ENCODE assay signal across 8 cellular contexts in genomic region chr13:28659611-28659970, GRCh38. TPM values are rescaled to one million over a fixed set of nuclear protein-coding genes. Genes with fewer than 3 reads are reported as not detected.
DNase-seq lines count a peak whose midpoint lies in the region; ATAC-seq and TF ChIP-seq lines count a peak whose summit lies in the region.

No MANE protein-coding gene starts in this region.

- H3K27me3 ChIP-seq in SK-N-SH (ENCODE audit: insufficient read depth) (no peaks in the 10 kb centered on the region), osteoblast (ENCODE audit: insufficient read depth, low read length) (no peaks in the 10 kb centered on the region)

- H3K36me3 ChIP-seq in SK-N-SH (replicated peaks in 1 of 2; ENCODE audit: control insufficient read depth in 1 of 2, insufficient read depth in 2 of 2, low read length in 1 of 2) (peaks cover 35 to 38% of the 10 kb centered on the region in 2 experiments), osteoblast (ENCODE audit: insufficient read depth, low read length) (peaks cover 31% of the 10 kb centered on the region)

- peak overlapping the region; percentile 97 for H3K27ac Mint-ChIP-seq in activated naive CD4-positive, alpha-beta T cell treated with anti-CD3 and anti-CD28 coated beads, Interleukin-2, amount 10 ng/mL, durations not matched to agents 7 days and 5 days

- H3K9ac ChIP-seq in SK-N-SH = peak overlapping the region; percentile 95

- no peaks in the 10 kb centered on the region for H3K27me3 Mint-ChIP-seq in activated naive CD4-positive, alpha-beta T cell treated with anti-CD3 and anti-CD28 coated beads, Interleukin-2, amount 10 ng/mL, durations not matched to agents 7 days and 5 days

- H3K4me2 ChIP-seq in SK-N-SH = peak overlapping the region; percentile 88
- peak overlapping the region; percentile 87 for H3K4me2 ChIP-seq in osteoblast (ENCODE audit: insufficient read depth, low read length)

- H4K20me1 ChIP-seq in SK-N-SH (ENCODE audit: insufficient read depth) (peaks cover 37% of the 10 kb centered on the region), osteoblast (ENCODE audit: insufficient read depth, low read length) (peaks cover 27% of the 10 kb centered on the region)

- CTCF ChIA-PET in activated naive CD4-positive, alpha-beta T cell treated with anti-CD3 and anti-CD28 coated beads, Interleukin-2, amount 10 ng/mL, durations not matched to agents 7 days and 5 days (lab: Charles Lee) = interaction anchor here (1.2 to 2.6 kb wide), 2 partner anchors 11 to 23 kb away, joined by 3 to 12 read pairs; no protein-coding TSS in a partner anchor
- CTCF ChIA-PET in SK-N-SH (lab: Yijun Ruan, JAX) = interaction anchor here (0.7 to 1.6 kb wide), 3 partner anchors 17 to 336 kb away, joined by 3 to 6 read pairs (median 5); no protein-coding TSS in a partner anchor

- peaks cover 54% of the 10 kb centered on the region for H3K4me1 Mint-ChIP-seq in activated naive CD4-positive, alpha-beta T cell treated with anti-CD3 and anti-CD28 coated beads, Interleukin-2, amount 10 ng/mL, durations not matched to agents 7 days and 5 days

- TF ChIP-seq EP300 in SK-N-SH (IDR thresholded peaks at IDR 0.05; ENCODE audit: borderline replicate concordance in 1 of 2, low read depth in 1 of 2, low read length in 1 of 2) = no peak

- peak; percentile 38 for DNase-seq in activated naive CD4-positive, alpha-beta T cell treated with anti-CD3 and anti-CD28 coated beads, Interleukin-2, amount 10 ng/mL, durations not matched to agents 7 days and 5 days
- no peak for DNase-seq in activated naive CD4-positive, alpha-beta T cell (lab: John Stamatoyannopoulos, UW)
- DNase-seq in SK-N-SH (no peak), epithelial cell of proximal tubule (ENCODE audit: low read depth) (no peak), osteoblast (ENCODE audit: insufficient read length, low spot score, missing footprints) (peak; percentile 72), amygdala (lab: John Stamatoyannopoulos, UW) (no peak)
- DNase-seq in stimulated activated naive CD4-positive, alpha-beta T cell treated with Interleukin-2 at 50 U/mL for 16 hours (lab: John Stamatoyannopoulos, UW) = no peak

- no peak for TF ChIP-seq RAD21 in SK-N-SH (IDR thresholded peaks at IDR 0.05; ENCODE audit: low read length)

- H3K9me3 Mint-ChIP-seq in activated naive CD4-positive, alpha-beta T cell treated with anti-CD3 and anti-CD28 coated beads, Interleukin-2, amount 10 ng/mL, durations not matched to agents 7 days and 5 days = no peaks in the 10 kb centered on the region

- peak overlapping the region; percentile 87 to 98 for H3K4me3 ChIP-seq in SK-N-SH (ENCODE audit: low read depth in 2 of 2, low read length in 1 of 2)
- peak overlapping the region; percentile 95 for H3K4me3 ChIP-seq in epithelial cell of proximal tubule (ENCODE audit: low read depth, low read length)
- peak overlapping the region; percentile 78 for H3K4me3 ChIP-seq in osteoblast (ENCODE audit: insufficient read depth, low read length)

- H3K27ac ChIP-seq in SK-N-SH (ENCODE audit: low read depth in 2 of 2, low read length in 1 of 2) (peak overlapping the region in 1 of 2 experiments; percentile 95; a peak in 3 of 4 replicates), osteoblast (ENCODE audit: low read depth, low read length) (peak overlapping the region; percentile 99)

- 2% methylated on average over 4 of the region's 4 CpGs for WGBS in SK-N-SH (ENCODE audit: low lambda C conversion rate)

- peak; percentile 24 for ATAC-seq in HG02973 (IDR thresholded peaks at IDR 0.05; ENCODE audit: unreplicated experiment)

- TF ChIP-seq CTCF in SK-N-SH (IDR thresholded peaks at IDR 0.05) (no peak; the same call in 1 of the 2 replicates), epithelial cell of proximal tubule (conservative IDR thresholded peaks at IDR 0.05; ENCODE audit: low read depth, low read length) (no peak), osteoblast (IDR thresholded peaks at IDR 0.05; ENCODE audit: extremely low read depth, low read depth, low read length) (no peak)

- H3K4me1 ChIP-seq in SK-N-SH (ENCODE audit: control insufficient read depth in 1 of 2, insufficient read depth in 2 of 2, low read depth in 1 of 2, low read length in 1 of 2) = peaks cover 21 to 28% of the 10 kb centered on the region in 2 experiments; a peak in 3 of 4 replicates
- H3K4me1 ChIP-seq in osteoblast (ENCODE audit: insufficient read depth, low read length) = peaks cover 21% of the 10 kb centered on the region

- H3K9me2 ChIP-seq in SK-N-SH = no peaks in the 10 kb centered on the region

- POLR2A ChIA-PET in SK-N-SH (lab: Yijun Ruan, JAX) = interaction anchor here (0.7 to 1.3 kb wide), 2 partner anchors 21 to 1149 kb away, joined by 4 to 5 read pairs; no protein-coding TSS in a partner anchor

- H3K79me2 ChIP-seq in SK-N-SH (ENCODE audit: insufficient read depth) (peaks cover 93% of the 10 kb centered on the region), osteoblast (ENCODE audit: insufficient read depth, low read length) (peaks cover 77% of the 10 kb centered on the region)

- H3K36me3 Mint-ChIP-seq in activated naive CD4-positive, alpha-beta T cell treated with anti-CD3 and anti-CD28 coated beads, Interleukin-2, amount 10 ng/mL, durations not matched to agents 7 days and 5 days = peaks cover 36% of the 10 kb centered on the region

- H3K4me3 Mint-ChIP-seq in activated naive CD4-positive, alpha-beta T cell treated with anti-CD3 and anti-CD28 coated beads, Interleukin-2, amount 10 ng/mL, durations not matched to agents 7 days and 5 days = peak overlapping the region; percentile 97

- H3F3A ChIP-seq in SK-N-SH (replicated peaks; ENCODE audit: insufficient read depth) = no peaks in the 10 kb centered on the region

- H3K9me3 ChIP-seq in SK-N-SH = no peaks in the 10 kb centered on the region
- no peaks in the 10 kb centered on the region for H3K9me3 ChIP-seq in osteoblast (ENCODE audit: low read depth, low read length)

- H2AFZ ChIP-seq in SK-N-SH (ENCODE audit: low read depth) (peak overlapping the region; percentile 54), osteoblast (ENCODE audit: low read length) (peak overlapping the region; percentile 5)

TF ChIP-seq in SK-N-SH, 30 proteins besides CTCF, POLR2A, EP300 and RAD21 (continues in another document):
- TF ChIP-seq NRF1 (IDR thresholded peaks at IDR 0.05; ENCODE audit: low read depth, low read length) (no peak), MAX (IDR thresholded peaks at IDR 0.05; ENCODE audit: low read depth) (no peak), RCOR1 (IDR thresholded peaks at IDR 0.05; ENCODE audit: low read length) (no peak), TEAD4 (IDR thresholded peaks at IDR 0.05; ENCODE audit: borderline replicate concordance, insufficient read depth) (no peak), CHD2 (IDR thresholded peaks at IDR 0.05; ENCODE audit: low read length, partially characterized antibody) (no peak), RFX5 (IDR thresholded peaks at IDR 0.05; ENCODE audit: low read length) (no peak), FOXJ3 (CRISPR knock-in tag; IDR thresholded peaks at IDR 0.05) (no peak), JUND (IDR thresholded peaks at IDR 0.05) (no peak), EZH2phosphoT487 (IDR thresholded peaks at IDR 0.05; ENCODE audit: borderline replicate concordance, low read depth) (no peak), GABPA (IDR thresholded peaks at IDR 0.05; ENCODE audit: low read depth) (no peak), TAF1 (IDR thresholded peaks at IDR 0.05; ENCODE audit: borderline replicate concordance, low read depth, low read length) (no peak), RXRA (IDR thresholded peaks at IDR 0.05; ENCODE audit: borderline replicate concordance, low read depth) (no peak), FOSL2 (IDR thresholded peaks at IDR 0.05; ENCODE audit: borderline replicate concordance, low read depth) (no peak), USF2 (IDR thresholded peaks at IDR 0.05; ENCODE audit: borderline replicate concordance, low read depth, low read length) (no peak)

RNA-seq across cellular contexts. Expression of gene POMP, which starts 0.7 kb away (rescaled TPM):
- polyA plus RNA-seq in SK-N-SH (2012; rRNA removed) = 37.1 and 39.8 TPM in 2 replicates
- polyA plus RNA-seq in SK-N-SH (2012; cell fraction: cytosol; rRNA removed) = 64.5 and 103 TPM in 2 replicates
- polyA plus RNA-seq in SK-N-SH (2012; cell fraction: nucleus; rRNA removed) = 10.1 and 16.0 TPM in 2 replicates
- total RNA-seq in epithelial cell of proximal tubule = 159 and 165 TPM in 2 replicates
- 70.7 and 73.1 TPM in 2 replicates for total RNA-seq in osteoblast

RNA-seq across cellular contexts. Expression of gene SLC46A3, which starts 59.2 kb away (rescaled TPM):
- polyA plus RNA-seq in SK-N-SH (2012; rRNA removed) = 2.0 and 3.2 TPM in 2 replicates
- polyA plus RNA-seq in SK-N-SH (2012; cell fraction: cytosol; rRNA removed) = 2.5 and 2.9 TPM in 2 replicates
- 3.7 and 5.5 TPM in 2 replicates for polyA plus RNA-seq in SK-N-SH (2012; cell fraction: nucleus; rRNA removed)
- total RNA-seq in epithelial cell of proximal tubule = 0.40 and 1.2 TPM in 2 replicates
- 10.6 and 11.2 TPM in 2 replicates for total RNA-seq in osteoblast

Comparison
In these comparisons a context has a peak if more than half of its experiments do, and no peak if none do; other contexts are left out.
1. DNase-seq: peak in activated naive CD4-positive, alpha-beta T cell treated with anti-CD3 and anti-CD28 coated beads, Interleukin-2, amount 10 ng/mL, durations not matched to agents 7 days and 5 days (single experiment) and osteoblast (single experiment); none in activated naive CD4-positive, alpha-beta T cell (0 of 4), SK-N-SH (single experiment), epithelial cell of proximal tubule (single experiment), stimulated activated naive CD4-positive, alpha-beta T cell treated with Interleukin-2 at 50 U/mL for 16 hours (single experiment) and amygdala (0 of 56).
2. Peak in every context shown above with its lines, with median percentiles within 50 percentile points of each other: H3K4me3 ChIP-seq.